23 cellular contexts compared by ENCODE assay signal in the genomic region with DNA sequence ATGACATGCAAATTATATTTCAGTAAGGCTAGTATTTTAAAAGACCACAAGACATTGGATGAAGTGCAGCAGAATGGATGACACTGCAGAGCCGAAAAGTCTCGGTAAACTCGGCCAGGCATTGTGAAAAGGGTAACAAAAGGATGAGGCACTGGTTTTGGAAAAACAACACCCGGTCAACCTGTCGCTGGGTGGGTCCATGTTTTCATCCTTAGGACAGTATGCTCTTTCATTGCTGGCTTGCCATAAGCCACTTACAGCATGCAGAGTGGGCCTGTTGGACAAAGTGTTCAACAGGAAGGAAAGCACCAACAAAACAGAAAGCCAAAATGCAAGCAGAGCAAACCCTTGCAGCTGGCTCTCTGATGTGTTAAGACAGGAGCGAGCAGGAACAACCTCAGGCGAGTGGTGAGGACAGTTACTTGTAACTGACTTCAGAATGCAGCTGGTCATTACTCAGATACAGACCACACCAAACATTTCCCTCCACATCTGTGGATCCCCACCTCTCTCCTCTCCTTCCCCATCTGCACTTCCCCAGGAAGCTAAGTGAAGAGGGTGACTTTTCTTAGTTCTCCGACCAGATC. TPM values are rescaled to one million over a fixed set of nuclear protein-coding genes. Genes with fewer than 3 reads are reported as not detected.
"Had no signal": no experiment of that assay in that cellular context is flagged by ENCODE, and none has a peak within 500 bp of the region (broad histone marks: within the 10 kb centered on the region; RNA-seq: fewer than 3 reads in every experiment).

No MANE protein-coding gene starts in this region.

- DNase-seq: activated CD4-positive, alpha-beta T cell treated with anti-CD3 and anti-CD28 coated beads, Interleukin-2, amount 50 U/mL, for 4 hours; activated CD4-positive, CD25-positive, alpha-beta regulatory T cell treated with anti-CD3 and anti-CD28 coated beads, Interleukin-2, amount 50 U/mL, for 72 hours; activated naive CD4-positive, alpha-beta T cell; activated T-cell treated with anti-CD3 and anti-CD28 coated beads for 4 hours; anterior cingulate cortex; brain microvascular endothelial cell; cerebellar nuclear complex; dermis blood vessel endothelial cell; effector memory CD8-positive, alpha-beta T cell; heart left ventricle; immature natural killer cell; midbrain; spleen; stimulated activated naive CD8-positive, alpha-beta T cell treated with anti-CD3 and anti-CD28 coated beads, Interleukin-15, amount 100 ng/mL, for 72 hours; T-helper 9 cell had no signal

- H3K4me3 ChIP-seq: gastrocnemius medialis, heart left ventricle, spleen, thoracic aorta had no signal

- H3K36me3 ChIP-seq: brain microvascular endothelial cell, gastrocnemius medialis, heart left ventricle, spleen, thoracic aorta had no signal

- H3K27ac Mint-ChIP-seq: effector memory CD8-positive, alpha-beta T cell; immature natural killer cell; stimulated activated naive CD8-positive, alpha-beta T cell treated with anti-CD3 and anti-CD28 coated beads, Interleukin-15, amount 100 ng/mL, for 72 hours had no signal

- ATAC-seq: effector memory CD8-positive, alpha-beta T cell; gastrocnemius medialis; heart left ventricle; sciatic nerve; stimulated activated naive CD8-positive, alpha-beta T cell treated with anti-CD3 and anti-CD28 coated beads, Interleukin-15, amount 100 ng/mL, for 72 hours had no signal

- H3K4me3 Mint-ChIP-seq: effector memory CD8-positive, alpha-beta T cell; immature natural killer cell; stimulated activated naive CD8-positive, alpha-beta T cell treated with anti-CD3 and anti-CD28 coated beads, Interleukin-15, amount 100 ng/mL, for 72 hours had no signal

- H3K27me3 ChIP-seq: gastrocnemius medialis, heart left ventricle, spleen had no signal

- H3K27ac ChIP-seq: brain microvascular endothelial cell, epithelial cell of prostate, gastrocnemius medialis, spleen, thoracic aorta had no signal

- H3K9me3 Mint-ChIP-seq: effector memory CD8-positive, alpha-beta T cell; immature natural killer cell; neural crest cell; stimulated activated naive CD8-positive, alpha-beta T cell treated with anti-CD3 and anti-CD28 coated beads, Interleukin-15, amount 100 ng/mL, for 72 hours had no signal

- H3K36me3 Mint-ChIP-seq: immature natural killer cell had no signal

- H3K9me3 ChIP-seq: gastrocnemius medialis, heart left ventricle, spleen, thoracic aorta had no signal

RNA-seq across cellular contexts. Expression of a gene that starts 50.9 kb away (rescaled TPM):
- total RNA-seq: dermis blood vessel endothelial cell, lung microvascular endothelial cell, myocyte, pulmonary artery endothelial cell had no signal
- polyA plus RNA-seq: immature natural killer cell had no signal
